Comparison of ENCODE assay signal across 12 cellular contexts in genomic region chr11:132058211-132058772, GRCh38.
DNase-seq lines count a peak whose midpoint lies in the region; ATAC-seq and TF ChIP-seq lines count a peak whose summit lies in the region.
"Had no signal": no experiment of that assay in that cellular context is flagged by ENCODE, and none has a peak within 500 bp of the region (broad histone marks: within the 10 kb centered on the region; RNA-seq: fewer than 3 reads in every experiment).

No MANE protein-coding gene starts in this region.

- H3K27ac ChIP-seq in mesodermal cell (ENCODE audit: low read depth, low read length, severe bottlenecking) (peak overlapping the region; percentile 65), Peyer's patch (peak overlapping the region in 2 of 4 donors; percentile 37 to 71)
- H3K27ac ChIP-seq: hepatocyte, neutrophil had no signal

- no peak for ATAC-seq in HG03439 (IDR thresholded peaks at IDR 0.05; ENCODE audit: unreplicated experiment)
- no peak for ATAC-seq in GM21367 (IDR thresholded peaks at IDR 0.05; ENCODE audit: unreplicated experiment)

- DNase-seq in CD1c-positive myeloid dendritic cell (ENCODE audit: extremely low spot score) (peak; percentile 91), NOMO-1 treated with dmso at 0.1 percent for 144 hours (lab: John Stamatoyannopoulos, UW; ENCODE audit: unreplicated experiment) (peak; percentile 95), epithelial cell of esophagus (ENCODE audit: low read depth) (peak; percentile 50), Peyer's patch (no peak), osteocyte (ENCODE audit: extremely low spot score, unreplicated experiment) (no peak)
- DNase-seq: CD4-positive, CD25-positive, alpha-beta regulatory T cell; NCI-H1417 treated with DMSO at 0.1 percent for 48 hours had no signal

- no peaks in the 10 kb centered on the region for H3K27me3 Mint-ChIP-seq in osteocyte (ENCODE audit: unreplicated experiment)
- H3K27me3 Mint-ChIP-seq: CD4-positive, CD25-positive, alpha-beta regulatory T cell had no signal

- TF ChIP-seq CTCF in epithelial cell of esophagus (IDR thresholded peaks at IDR 0.05; ENCODE audit: insufficient read depth, low read depth, low read length, missing control alignments) = no peak
- TF ChIP-seq CTCF in Peyer's patch (IDR thresholded peaks at IDR 0.05) = no peak
- TF ChIP-seq CTCF in osteocyte (IDR thresholded peaks at IDR 0.05) = no peak

- no peaks in the 10 kb centered on the region for H3K36me3 Mint-ChIP-seq in osteocyte (ENCODE audit: unreplicated experiment)
- H3K36me3 Mint-ChIP-seq: CD4-positive, CD25-positive, alpha-beta regulatory T cell had no signal

- H3K36me3 ChIP-seq in mesodermal cell (ENCODE audit: control insufficient read depth, insufficient read depth, low read length) = no peaks in the 10 kb centered on the region
- H3K36me3 ChIP-seq in Peyer's patch = no peaks in the 10 kb centered on the region
- H3K36me3 ChIP-seq: neutrophil had no signal

- H3K27ac Mint-ChIP-seq in osteocyte (ENCODE audit: unreplicated experiment) = no peak overlapping the region
- H3K27ac Mint-ChIP-seq: CD4-positive, CD25-positive, alpha-beta regulatory T cell had no signal

- H3K9me3 ChIP-seq in mesodermal cell (ENCODE audit: control insufficient read depth, low read length) = no peaks in the 10 kb centered on the region
- no peaks in the 10 kb centered on the region for H3K9me3 ChIP-seq in Peyer's patch
- H3K9me3 ChIP-seq: neutrophil had no signal

- H3K27me3 ChIP-seq in Peyer's patch = no peaks in the 10 kb centered on the region
- H3K27me3 ChIP-seq: neutrophil had no signal

- H3K9me3 Mint-ChIP-seq in osteocyte (ENCODE audit: unreplicated experiment) = no peaks in the 10 kb centered on the region
- H3K9me3 Mint-ChIP-seq: CD4-positive, CD25-positive, alpha-beta regulatory T cell had no signal

- no peak for TF ChIP-seq POLR2A in Peyer's patch (IDR thresholded peaks at IDR 0.05)

- 75 to 83% methylated on average over 8 of the region's 8 CpGs for WGBS in mesodermal cell (ENCODE audit: insufficient coverage in 2 of 2), 2 experiments

- H3K4me1 ChIP-seq in mesodermal cell (ENCODE audit: control insufficient read depth, insufficient read depth, low read length, poor library complexity, severe bottlenecking) (peaks cover 80% of the 10 kb centered on the region), Peyer's patch (no peaks in the 10 kb centered on the region)

- H3K4me3 ChIP-seq in epithelial cell of esophagus (ENCODE audit: low read length) (no peak overlapping the region), mesodermal cell (ENCODE audit: extremely low read depth, insufficient read depth, low read length, poor library complexity, severe bottlenecking) (no peak overlapping the region), Peyer's patch (peak overlapping the region in 1 of 4 donors; percentile 3)
- H3K4me3 ChIP-seq: hepatocyte had no signal

- H3K4me3 Mint-ChIP-seq in osteocyte (ENCODE audit: unreplicated experiment) = no peak overlapping the region
- H3K4me3 Mint-ChIP-seq: CD4-positive, CD25-positive, alpha-beta regulatory T cell had no signal

- H3K4me1 Mint-ChIP-seq in osteocyte (ENCODE audit: unreplicated experiment) = peaks cover 40% of the 10 kb centered on the region
- H3K4me1 Mint-ChIP-seq: CD4-positive, CD25-positive, alpha-beta regulatory T cell had no signal

Comparison
In these comparisons a context has a peak if more than half of its experiments do, and no peak if none do; other contexts are left out.
1. DNase-seq: peak in CD1c-positive myeloid dendritic cell (single experiment), NOMO-1 treated with dmso at 0.1 percent for 144 hours (single experiment) and epithelial cell of esophagus (single experiment); none in Peyer's patch (0 of 3) and osteocyte (single experiment).